Comparison of ENCODE assay signal across 22 cellular contexts in the genomic region with DNA sequence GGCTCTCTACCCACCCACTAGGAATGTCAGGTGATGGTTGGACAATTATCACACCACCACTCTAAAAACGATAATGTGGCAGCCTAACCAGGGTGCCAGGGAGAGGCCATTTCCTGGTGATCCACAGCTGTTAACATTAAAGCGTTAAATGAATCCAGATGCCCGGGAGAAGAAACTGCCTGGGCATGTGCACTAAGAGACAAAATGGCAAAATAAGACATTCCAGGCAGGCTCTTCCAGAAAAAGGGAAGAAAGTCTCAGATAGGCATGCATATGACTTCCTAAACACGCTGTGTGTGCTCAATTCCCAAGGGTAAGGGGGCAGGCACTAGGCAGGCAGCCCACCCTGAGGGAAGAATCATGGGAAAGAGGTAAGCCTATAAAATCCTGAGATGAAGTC. TPM values are rescaled to one million over a fixed set of nuclear protein-coding genes. Genes with fewer than 3 reads are reported as not detected.
A peak's percentile ranks its signal among the peaks of the same experiment; 100 is the strongest.
DNase-seq lines count a peak whose midpoint lies in the region; ATAC-seq, FAIRE-seq and TF ChIP-seq lines count a peak whose summit lies in the region.
"Had no signal": no experiment of that assay in that cellular context is flagged by ENCODE, and none has a peak within 500 bp of the region (broad histone marks: within the 10 kb centered on the region; RNA-seq: fewer than 3 reads in every experiment).

No MANE protein-coding gene starts in this region.

- no peak overlapping the region for H3K4me2 ChIP-seq in mammary epithelial cell (ENCODE audit: insufficient read depth, low read depth, low read length)
- H3K4me2 ChIP-seq in fibroblast of lung (ENCODE audit: extremely low read depth, insufficient read depth, low read length): no peak overlapping the region
- no peak overlapping the region for H3K4me2 ChIP-seq in H9 (ENCODE audit: insufficient read depth, insufficient read length, low read length)
- H3K4me2 ChIP-seq: BLaER1 treated with 17β-estradiol and CSF1 and Interleukin-3, amounts not matched to agents 10 nM and 100 nM had no signal

- no peak overlapping the region for H3K23ac ChIP-seq in H9 (ENCODE audit: insufficient read length, low read depth, low read length)

- intact Hi-C loops in mammary epithelial cell (cut with micrococcal nuclease): no loop called here
- intact Hi-C loops in breast epithelium (cut with DNase I; ENCODE audit: low total_unique reads): no loop called here
- intact Hi-C loops in pancreas (cut with DNase I): no loop called here

- no peak overlapping the region for H3K4me3 Mint-ChIP-seq in H9
- H3K4me3 Mint-ChIP-seq: CD8-positive, alpha-beta T cell had no signal

- no peak overlapping the region for H2BK5ac ChIP-seq in H9 (ENCODE audit: insufficient read length, low read length)

- BruUV-seq in mammary epithelial cell (replicated peaks; lab: Mats Ljungman, UMichigan): no TSS peak

- no peak for TF ChIP-seq POLR2A in breast epithelium (IDR thresholded peaks at IDR 0.05)
- TF ChIP-seq POLR2A in suprapubic skin (IDR thresholded peaks at IDR 0.05): no peak

- H2BK20ac ChIP-seq in H9 (ENCODE audit: low read depth, low read length, poor library complexity, severe bottlenecking): no peak overlapping the region

- H3K27me3 ChIP-seq in mammary epithelial cell (ENCODE audit: insufficient read depth, low read length): no peaks in the 10 kb centered on the region
- H3K27me3 ChIP-seq in breast epithelium: no peaks in the 10 kb centered on the region
- no peaks in the 10 kb centered on the region for H3K27me3 ChIP-seq in fibroblast of lung (ENCODE audit: control insufficient read depth, insufficient read depth, low read length)
- no peaks in the 10 kb centered on the region for H3K27me3 ChIP-seq in suprapubic skin
- H3K27me3 ChIP-seq in H9 (ENCODE audit: insufficient read depth, low read length): no peaks in the 10 kb centered on the region
- H3K27me3 ChIP-seq in pancreas: no peaks in the 10 kb centered on the region
- H3K27me3 ChIP-seq: BLaER1 treated with 17β-estradiol and CSF1 and Interleukin-3, amounts not matched to agents 10 nM and 100 nM; MG63; SJCRH30 had no signal

- H2BK12ac ChIP-seq in H9 (ENCODE audit: insufficient read length, low read depth, low read length): no peak overlapping the region

- in situ Hi-C loops in mammary epithelial cell (cut with MboI; ENCODE audit: low sequenced_read_pairs in 2 of 2): no loop called here

- no peak overlapping the region for H4K8ac ChIP-seq in H9 (replicated peaks; ENCODE audit: insufficient read length, low read depth, low read length)

- H4K5ac ChIP-seq in H9 (ENCODE audit: insufficient read length, low read depth, low read length): no peak overlapping the region

- ATAC-seq in pancreas (no peak), HG03521 (IDR thresholded peaks at IDR 0.05; ENCODE audit: unreplicated experiment) (no peak)
- ATAC-seq: CD8-positive, alpha-beta T cell had no signal

- no peak overlapping the region for H3K56ac ChIP-seq in H9 (ENCODE audit: insufficient read length, low read depth, low read length)

- H3K18ac ChIP-seq in H9 (ENCODE audit: insufficient read length, low read depth, low read length): no peak overlapping the region

- no peaks in the 10 kb centered on the region for H3K23me2 ChIP-seq in H9 (ENCODE audit: insufficient read length, low read depth, low read length, poor library complexity, severe bottlenecking)

- CTCF ChIA-PET in mammary epithelial cell (lab: Charles Lee; ENCODE audit: low non-redundant PET): no interaction called here

- FAIRE-seq in pancreas (lab: Jason Lieb, UNC): no peak

- H4K20me1 ChIP-seq in mammary epithelial cell (ENCODE audit: insufficient read depth, low read length) (no peaks in the 10 kb centered on the region), fibroblast of lung (ENCODE audit: control insufficient read depth, extremely low read depth, insufficient read depth, low read length) (no peaks in the 10 kb centered on the region), H9 (ENCODE audit: control insufficient read depth, insufficient read depth, insufficient read length) (no peaks in the 10 kb centered on the region)

- H3K27ac Mint-ChIP-seq in H9: no peak overlapping the region; a peak in 1 of 7 replicates
- H3K27ac Mint-ChIP-seq: CD8-positive, alpha-beta T cell had no signal

- H3K4ac ChIP-seq in H9 (ENCODE audit: low read depth, low read length): no peak overlapping the region

- H3K36me3 ChIP-seq in mammary epithelial cell (ENCODE audit: insufficient read depth, low read length): no peaks in the 10 kb centered on the region
- H3K36me3 ChIP-seq in breast epithelium: no peaks in the 10 kb centered on the region
- H3K36me3 ChIP-seq in fibroblast of lung (ENCODE audit: control insufficient read depth, insufficient read depth, low read length): no peaks in the 10 kb centered on the region
- H3K36me3 ChIP-seq in suprapubic skin: no peaks in the 10 kb centered on the region
- no peaks in the 10 kb centered on the region for H3K36me3 ChIP-seq in pancreas
- H3K36me3 ChIP-seq: BLaER1 treated with 17β-estradiol and CSF1 and Interleukin-3, amounts not matched to agents 10 nM and 100 nM; MG63; SJCRH30 had no signal

- TF ChIP-seq CTCF in mammary epithelial cell (conservative IDR thresholded peaks at IDR 0.05 in 1 of 2, IDR thresholded peaks at IDR 0.05 in 1 of 2; ENCODE audit: extremely low read depth in 1 of 2, insufficient read depth in 1 of 2, low read depth in 1 of 2, low read length in 2 of 2) (no peak), breast epithelium (IDR thresholded peaks at IDR 0.05) (no peak), fibroblast of lung (conservative IDR thresholded peaks at IDR 0.05 in 1 of 2, IDR thresholded peaks at IDR 0.05 in 1 of 2; ENCODE audit: low read depth in 1 of 2, low read length in 2 of 2) (no peak), suprapubic skin (IDR thresholded peaks at IDR 0.05) (no peak), H9 (conservative IDR thresholded peaks at IDR 0.05) (no peak), pancreas (IDR thresholded peaks at IDR 0.05) (no peak)

- H3K27ac ChIP-seq in mammary epithelial cell (ENCODE audit: insufficient read depth, low read depth, low read length) (no peak overlapping the region), breast epithelium (no peak overlapping the region), fibroblast of lung (ENCODE audit: insufficient read depth, low read length) (no peak overlapping the region), suprapubic skin (peak overlapping the region; percentile 6), H9 (ENCODE audit: insufficient read length, low read depth, low read length) (no peak overlapping the region), pancreas (no peak overlapping the region)
- H3K27ac ChIP-seq: BLaER1 treated with 17β-estradiol and CSF1 and Interleukin-3, amounts not matched to agents 10 nM and 100 nM; SJCRH30 had no signal

- H3K9me3 ChIP-seq in mammary epithelial cell (replicated peaks; ENCODE audit: insufficient read depth, low read length): no peaks in the 10 kb centered on the region
- H3K9me3 ChIP-seq in breast epithelium: no peaks in the 10 kb centered on the region
- H3K9me3 ChIP-seq in fibroblast of lung (ENCODE audit: control insufficient read depth, insufficient read depth, low read depth, low read length): no peaks in the 10 kb centered on the region
- no peaks in the 10 kb centered on the region for H3K9me3 ChIP-seq in suprapubic skin
- H3K9me3 ChIP-seq in H9 (ENCODE audit: control insufficient read depth, low read depth, low read length): no peaks in the 10 kb centered on the region
- H3K9me3 ChIP-seq in pancreas: no peaks in the 10 kb centered on the region
- H3K9me3 ChIP-seq: MG63, SJCRH30 had no signal

- no peak overlapping the region for H2BK15ac ChIP-seq in H9 (ENCODE audit: low read depth, low read length)

- H2AK5ac ChIP-seq in H9 (ENCODE audit: insufficient read length, low read length): no peak overlapping the region

- H3K4me1 ChIP-seq in mammary epithelial cell (ENCODE audit: insufficient read depth, low read length): peaks cover 22% of the 10 kb centered on the region
- no peaks in the 10 kb centered on the region for H3K4me1 ChIP-seq in breast epithelium
- peaks cover 8% of the 10 kb centered on the region for H3K4me1 ChIP-seq in fibroblast of lung (ENCODE audit: control insufficient read depth, extremely low read depth, insufficient read depth, low read length)
- H3K4me1 ChIP-seq in suprapubic skin: peaks cover 11% of the 10 kb centered on the region
- H3K4me1 ChIP-seq in H9 (ENCODE audit: insufficient read depth, low read length): peaks cover 9% of the 10 kb centered on the region
- no peaks in the 10 kb centered on the region for H3K4me1 ChIP-seq in pancreas
- H3K4me1 ChIP-seq: SJCRH30 had no signal

- no peak overlapping the region for H4K91ac ChIP-seq in H9 (ENCODE audit: insufficient read length, low read depth, low read length)

- no peak overlapping the region for H3K4me3 ChIP-seq in mammary epithelial cell (replicated peaks in 1 of 3; ENCODE audit: insufficient read depth in 1 of 3, low read depth in 2 of 3, low read length in 3 of 3)
- no peak overlapping the region for H3K4me3 ChIP-seq in breast epithelium
- no peak overlapping the region for H3K4me3 ChIP-seq in fibroblast of lung (replicated peaks in 1 of 4; ENCODE audit: control extremely low read depth in 1 of 4, insufficient read depth in 1 of 4, low read depth in 3 of 4, low read length in 4 of 4)
- no peak overlapping the region for H3K4me3 ChIP-seq in suprapubic skin
- H3K4me3 ChIP-seq in pancreas: no peak overlapping the region
- H3K4me3 ChIP-seq: BLaER1 treated with 17β-estradiol and CSF1 and Interleukin-3, amounts not matched to agents 10 nM and 100 nM; MG63; SJCRH30 had no signal

- no peak overlapping the region for H3K9ac ChIP-seq in mammary epithelial cell (ENCODE audit: insufficient read depth, low read length)
- no peak overlapping the region for H3K9ac ChIP-seq in fibroblast of lung (ENCODE audit: insufficient read depth, low read length)
- no peak overlapping the region for H3K9ac ChIP-seq in H9 (ENCODE audit: extremely low read depth, insufficient read length, low read length)
- H3K9ac ChIP-seq: BLaER1 treated with 17β-estradiol and CSF1 and Interleukin-3, amounts not matched to agents 10 nM and 100 nM had no signal

- H3K14ac ChIP-seq in H9 (ENCODE audit: insufficient read depth, low read length): no peak overlapping the region

- TF ChIP-seq EP300 in suprapubic skin (IDR thresholded peaks at IDR 0.05): no peak

- DNase-seq in mammary epithelial cell (no peak), breast epithelium (ENCODE audit: low spot score in 2 of 2) (no peak), NCI-H460 (ENCODE audit: extremely low read depth, low read depth) (peak; percentile 50), fibroblast of lung (ENCODE audit: low read depth in 2 of 2) (no peak), suprapubic skin (ENCODE audit: low spot score in 2 of 2) (no peak), H9 (no peak), pancreas (no peak)
- DNase-seq: Calu3; CD8-positive, alpha-beta T cell; DMS53; Kasumi-1; MG63; NCI-H1105 treated with DMSO at 0.1 percent for 48 hours; NCI-H1694; NCI-H2081 treated with DMSO at 0.1 percent for 48 hours; NCI-H510A; SJCRH30; SW 1271 had no signal

- 42% methylated on average over 4 of the region's 4 CpGs for WGBS in mammary epithelial cell (ENCODE audit: low coverage, missing lambda C conversion rate)
- 24% methylated on average over 4 of the region's 4 CpGs for WGBS in suprapubic skin
- WGBS in H9 (ENCODE audit: extremely low coverage, insufficient read length, low lambda C conversion rate): no CpG with 5 or more reads among the region's 4 CpGs
- WGBS in pancreas, 2 donors: 32 to 42% methylated on average over 4 of the region's 4 CpGs

- H3K4me1 Mint-ChIP-seq in H9: peaks cover 12 to 18% of the 10 kb centered on the region in 2 experiments

- dilution Hi-C loops in mammary epithelial cell (cut with HindIII; ENCODE audit: low sequenced_read_pairs): no loop called here

- H3K9me3 Mint-ChIP-seq in H9: peaks cover under 1 to 5% of the 10 kb centered on the region in 2 experiments; a peak in 3 of 5 replicates
- H3K9me3 Mint-ChIP-seq: CD8-positive, alpha-beta T cell had no signal

- H3K36me3 Mint-ChIP-seq in H9 (ENCODE audit: insufficient read depth in 1 of 3, low read depth in 3 of 3): no peaks in the 10 kb centered on the region; a peak in 1 of 7 replicates

- peak overlapping the region; percentile 14 for H2AFZ ChIP-seq in mammary epithelial cell (ENCODE audit: low read depth, low read length)
- H2AFZ ChIP-seq in fibroblast of lung (ENCODE audit: low read length): peak overlapping the region; percentile 40
- H2AFZ ChIP-seq in H9 (ENCODE audit: low read length): no peak overlapping the region

- H3K79me2 ChIP-seq in mammary epithelial cell (ENCODE audit: insufficient read depth, low read length) (peaks cover 16% of the 10 kb centered on the region), fibroblast of lung (ENCODE audit: control insufficient read depth, insufficient read depth, low read length) (peaks cover 4% of the 10 kb centered on the region), H9 (ENCODE audit: insufficient read depth, low read length) (no peaks in the 10 kb centered on the region; the same call in 1 of the 2 replicates)

- no peak overlapping the region for H3T11ph ChIP-seq in H9 (ENCODE audit: low read length)

- no peak overlapping the region for H2BK120ac ChIP-seq in H9 (ENCODE audit: low read depth, low read length, poor library complexity, severe bottlenecking)

- H3K79me1 ChIP-seq in H9 (ENCODE audit: insufficient read depth, low read depth, low read length, poor library complexity, severe bottlenecking): no peaks in the 10 kb centered on the region

- H3K27me3 Mint-ChIP-seq in H9 (ENCODE audit: low read depth): 0 out of 2 replicates have a peak, but pooled peaks cover 2% of the 10 kb centered on the region

RNA-seq across cellular contexts. Expression of a gene that starts 4.6 kb away (rescaled TPM):
- total RNA-seq in mammary epithelial cell (100 to 1,000 TPM; 337 to 532 TPM), breast epithelium (100 to 1,000 TPM in 2 of 3 donors, 10 to 100 TPM in 1; 96.7 to 196 (median 145) TPM), fibroblast of lung (212 and 355 TPM in 2 replicates), suprapubic skin (100 to 1,000 TPM; 126 to 214 (median 154) TPM), H9 (2021) (280 and 282 TPM in 2 replicates), pancreas (10 to 100 TPM; 44.3 to 87.6 (median 67.2) TPM)
- polyA plus RNA-seq in mammary epithelial cell (760 TPM), fibroblast of lung (700 and 925 TPM in 2 replicates), pancreas (10 to 100 TPM; 88.4 to 99.5 TPM)
- polyA minus RNA-seq in mammary epithelial cell (135 TPM), fibroblast of lung (ENCODE audit: low replicate concordance) (41.4 and 57.1 TPM in 2 replicates)
- 1,180 and 1,237 TPM in 2 replicates for total RNA-seq in NCI-H460 (2014; rRNA removed; shearing (Covaris generic))
- polyA plus RNA-seq in NCI-H460 (2014; cell fraction: nucleus; rRNA removed): 633 and 702 TPM in 2 replicates
- 714 and 749 TPM in 2 replicates for polyA plus RNA-seq in fibroblast of lung (2012)

RNA-seq across cellular contexts. Expression of a gene that starts 53.0 kb away (rescaled TPM):
- not detected for total RNA-seq in mammary epithelial cell
- polyA plus RNA-seq in mammary epithelial cell: not detected
- polyA minus RNA-seq in mammary epithelial cell: not detected
- 10 to 100 TPM in 1 of 3 donors, 1 to 10 TPM in 1, not detected in 1; 7.9 to 10.2 TPM for total RNA-seq in breast epithelium
- total RNA-seq in NCI-H460 (2014; rRNA removed; shearing (Covaris generic)): not detected in 2 replicates
- polyA plus RNA-seq in NCI-H460 (2014; cell fraction: nucleus; rRNA removed): not detected in 2 replicates
- under 0.01 TPM in 1 of 2 replicates, not detected in the other for total RNA-seq in fibroblast of lung
- not detected in 2 replicates for polyA plus RNA-seq in fibroblast of lung
- polyA plus RNA-seq in fibroblast of lung (2012): 0.24 TPM in 1 of 2 replicates, not detected in the other
- polyA minus RNA-seq in fibroblast of lung (ENCODE audit: low replicate concordance): not detected in 2 replicates
- total RNA-seq in suprapubic skin: 10 to 100 TPM in 2 of 4 donors, 1 to 10 TPM in 2; 8.6 to 14.9 (median 10.9) TPM
- total RNA-seq in H9 (2021): not detected in 2 replicates
- total RNA-seq in pancreas: 1 to 10 TPM; 1.0 to 8.9 (median 3.2) TPM
- polyA plus RNA-seq in pancreas: 1 to 10 TPM in 1 of 2 donors, under 1 TPM in 1; 0.85 to 1.3 TPM
- total RNA-seq: A172; CD8-positive, alpha-beta T cell; H4; SJCRH30 had no signal
